ENCODE assay signal across 25 cellular contexts in the genomic region with DNA sequence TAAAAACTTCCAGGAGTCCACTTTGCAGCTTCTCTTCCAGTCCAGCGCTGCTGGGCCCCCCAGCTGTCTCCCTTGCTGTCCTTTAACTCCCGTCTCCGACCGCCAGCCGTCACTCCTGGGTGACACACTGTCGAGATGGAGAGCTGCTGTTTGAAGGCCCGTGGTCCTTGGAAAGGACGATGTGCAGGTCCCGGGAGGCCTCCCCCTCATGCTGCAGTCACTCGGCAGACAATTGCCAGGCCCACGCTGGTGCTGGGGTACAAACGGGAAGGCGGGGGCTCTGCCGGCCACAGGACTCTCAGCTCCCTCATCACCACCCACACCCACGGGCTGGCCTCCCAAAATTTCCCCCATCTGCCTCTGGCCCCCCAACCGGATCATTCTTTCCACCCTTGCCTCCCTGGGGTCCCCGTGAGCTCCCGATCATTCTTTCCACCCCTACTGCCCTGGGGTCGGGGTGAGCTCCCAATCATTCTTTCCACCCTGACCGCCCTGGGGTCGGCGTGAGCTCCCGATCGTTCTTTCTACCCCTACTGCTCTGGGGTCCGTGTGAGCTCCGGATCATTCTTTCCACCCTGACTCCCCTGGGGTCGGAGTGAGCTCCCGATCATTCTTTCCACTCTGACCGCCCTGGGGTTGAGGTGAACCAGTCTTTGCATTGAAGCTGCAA. TPM values are rescaled to one million over a fixed set of nuclear protein-coding genes. Genes with fewer than 3 reads are reported as not detected.
A peak's percentile ranks its signal among the peaks of the same experiment; 100 is the strongest.
DNase-seq lines count a peak whose midpoint lies in the region; ATAC-seq, FAIRE-seq and TF ChIP-seq lines count a peak whose summit lies in the region.
"Had no signal": no experiment of that assay in that cellular context is flagged by ENCODE, and none has a peak within 500 bp of the region (broad histone marks: within the 10 kb centered on the region; RNA-seq: fewer than 3 reads in every experiment).

No MANE protein-coding gene starts in this region.

- ATAC-seq in activated CD8-positive, alpha-beta T cell treated with anti-CD3 and anti-CD28 coated beads, Interleukin-2, amount 10 ng/mL, durations not matched to agents 7 days and 5 days: no peak
- no peak for ATAC-seq in activated CD8-positive, alpha-beta T cell treated with anti-CD3 and anti-CD28 coated beads for 36 hours
- ATAC-seq in stimulated activated memory B cell treated with anti-CD40 and anti-IgM and Interleukin-4, amounts not matched to agents 10 μg/mL and 1 μg/mL and 100 μg/mL, for 72 hours: no peak
- ATAC-seq: CD8-positive, alpha-beta T cell; GM23338; Panc1 had no signal

- peak overlapping the region; percentile 20 for H3K27ac Mint-ChIP-seq in activated CD8-positive, alpha-beta T cell treated with anti-CD3 and anti-CD28 coated beads, Interleukin-2, amount 10 ng/mL, durations not matched to agents 7 days and 5 days
- no peak overlapping the region for H3K27ac Mint-ChIP-seq in activated CD8-positive, alpha-beta T cell treated with anti-CD3 and anti-CD28 coated beads for 36 hours
- H3K27ac Mint-ChIP-seq in activated naive CD8-positive, alpha-beta T cell treated with anti-CD3 and anti-CD28 coated beads for 36 hours: peak overlapping the region; percentile 25
- peak overlapping the region; percentile 24 for H3K27ac Mint-ChIP-seq in stimulated activated memory B cell treated with anti-CD40 and anti-IgM and Interleukin-4, amounts not matched to agents 10 μg/mL and 1 μg/mL and 100 μg/mL, for 72 hours
- H3K27ac Mint-ChIP-seq in chondrocyte (ENCODE audit: unreplicated experiment) (no peak overlapping the region), CD14-positive monocyte (peak overlapping the region in 1 of 7 donors; percentile 79)
- H3K27ac Mint-ChIP-seq: CD8-positive, alpha-beta T cell; GM23338 had no signal

- H3K36me3 Mint-ChIP-seq in activated CD8-positive, alpha-beta T cell treated with anti-CD3 and anti-CD28 coated beads, Interleukin-2, amount 10 ng/mL, durations not matched to agents 7 days and 5 days (ENCODE audit: low read depth): peaks cover 26% of the 10 kb centered on the region
- peaks cover 23% of the 10 kb centered on the region for H3K36me3 Mint-ChIP-seq in activated CD8-positive, alpha-beta T cell treated with anti-CD3 and anti-CD28 coated beads for 36 hours (ENCODE audit: low read depth)
- H3K36me3 Mint-ChIP-seq in activated naive CD8-positive, alpha-beta T cell treated with anti-CD3 and anti-CD28 coated beads for 36 hours: peaks cover 17% of the 10 kb centered on the region
- peaks cover 60% of the 10 kb centered on the region for H3K36me3 Mint-ChIP-seq in stimulated activated memory B cell treated with anti-CD40 and anti-IgM and Interleukin-4, amounts not matched to agents 10 μg/mL and 1 μg/mL and 100 μg/mL, for 72 hours
- H3K36me3 Mint-ChIP-seq in chondrocyte (ENCODE audit: low read depth): peaks cover 13% of the 10 kb centered on the region
- peaks cover 28 to 69% of the 10 kb centered on the region in 2 donors for H3K36me3 Mint-ChIP-seq in CD14-positive monocyte

- intact Hi-C loops in activated CD8-positive, alpha-beta T cell treated with anti-CD3 and anti-CD28 coated beads for 36 hours (cut with micrococcal nuclease): no loop called here
- intact Hi-C loops in CD14-positive monocyte (cut with micrococcal nuclease): no loop called here

- FAIRE-seq in GM12891 (lab: Jason Lieb, UNC): no peak

- CTCF ChIA-PET in activated CD8-positive, alpha-beta T cell treated with anti-CD3 and anti-CD28 coated beads, Interleukin-2, amount 10 ng/mL, durations not matched to agents 7 days and 5 days (lab: Charles Lee): no interaction called here
- CTCF ChIA-PET in activated CD8-positive, alpha-beta T cell treated with anti-CD3 and anti-CD28 coated beads for 36 hours (lab: Charles Lee): no interaction called here

- no peak for TF ChIP-seq CTCF in activated CD8-positive, alpha-beta T cell treated with anti-CD3 and anti-CD28 coated beads for 36 hours (IDR thresholded peaks at IDR 0.05)
- TF ChIP-seq CTCF in chondrocyte (IDR thresholded peaks at IDR 0.05) (no peak), CD14-positive monocyte (IDR thresholded peaks at IDR 0.05) (no peak)

- no peak for TF ChIP-seq POLR2A in GM12891 (IDR thresholded peaks at IDR 0.05; ENCODE audit: low read depth, low read length)

- DNase-seq in activated CD8-positive, alpha-beta T cell treated with anti-CD3 and anti-CD28 coated beads, Interleukin-2, amount 10 ng/mL, durations not matched to agents 7 days and 5 days: no peak
- DNase-seq in activated CD8-positive, alpha-beta T cell treated with anti-CD3 and anti-CD28 coated beads for 36 hours: no peak
- DNase-seq in GM12891 (ENCODE audit: insufficient read length, low spot score) (peak; percentile 13), chondrocyte (ENCODE audit: low spot score) (no peak), CD14-positive monocyte (ENCODE audit: low spot score) (no peak), DMS153 treated with DMSO at 0.1 percent for 48 hours (lab: John Stamatoyannopoulos, UW; ENCODE audit: unreplicated experiment) (no peak)
- DNase-seq in activated naive CD8-positive, alpha-beta T cell treated with anti-CD3 and anti-CD28 coated beads for 36 hours: no peak
- DNase-seq: 8988T; Caco-2; CD8-positive, alpha-beta T cell; DMS 273 treated with DMSO at 0.1 percent for 48 hours; DMS79 treated with DMSO at 0.1 percent for 48 hours; HCEC 1CT; IMR-90; MM.1S; NCI-H1417; NCI-H1694; NCI-H2081; NCI-H2227 treated with DMSO at 0.1 percent for 48 hours; NCI-H510A; NCI-H69; SIG-M5 had no signal

- H3K4me1 Mint-ChIP-seq in activated CD8-positive, alpha-beta T cell treated with anti-CD3 and anti-CD28 coated beads, Interleukin-2, amount 10 ng/mL, durations not matched to agents 7 days and 5 days (ENCODE audit: low read depth): no peaks in the 10 kb centered on the region
- peaks cover 5% of the 10 kb centered on the region for H3K4me1 Mint-ChIP-seq in activated CD8-positive, alpha-beta T cell treated with anti-CD3 and anti-CD28 coated beads for 36 hours (ENCODE audit: low read depth)
- H3K4me1 Mint-ChIP-seq in activated naive CD8-positive, alpha-beta T cell treated with anti-CD3 and anti-CD28 coated beads for 36 hours: peaks cover 2% of the 10 kb centered on the region
- H3K4me1 Mint-ChIP-seq in stimulated activated memory B cell treated with anti-CD40 and anti-IgM and Interleukin-4, amounts not matched to agents 10 μg/mL and 1 μg/mL and 100 μg/mL, for 72 hours: peaks cover 16% of the 10 kb centered on the region
- no peaks in the 10 kb centered on the region for H3K4me1 Mint-ChIP-seq in chondrocyte (ENCODE audit: low read depth)
- no peaks in the 10 kb centered on the region for H3K4me1 Mint-ChIP-seq in CD14-positive monocyte
- H3K4me1 Mint-ChIP-seq: GM23338 had no signal

- no peaks in the 10 kb centered on the region for H3K9me3 Mint-ChIP-seq in activated CD8-positive, alpha-beta T cell treated with anti-CD3 and anti-CD28 coated beads, Interleukin-2, amount 10 ng/mL, durations not matched to agents 7 days and 5 days (ENCODE audit: insufficient read depth)
- H3K9me3 Mint-ChIP-seq in activated CD8-positive, alpha-beta T cell treated with anti-CD3 and anti-CD28 coated beads for 36 hours: no peaks in the 10 kb centered on the region
- no peaks in the 10 kb centered on the region for H3K9me3 Mint-ChIP-seq in activated naive CD8-positive, alpha-beta T cell treated with anti-CD3 and anti-CD28 coated beads for 36 hours
- H3K9me3 Mint-ChIP-seq in stimulated activated memory B cell treated with anti-CD40 and anti-IgM and Interleukin-4, amounts not matched to agents 10 μg/mL and 1 μg/mL and 100 μg/mL, for 72 hours: no peaks in the 10 kb centered on the region
- no peaks in the 10 kb centered on the region for H3K9me3 Mint-ChIP-seq in chondrocyte (ENCODE audit: low read depth)
- H3K9me3 Mint-ChIP-seq in CD14-positive monocyte: peaks cover 0 to 5% (median 0%) of the 10 kb centered on the region in 7 donors
- H3K9me3 Mint-ChIP-seq: CD8-positive, alpha-beta T cell; GM23338 had no signal

- H3K4me3 Mint-ChIP-seq in activated CD8-positive, alpha-beta T cell treated with anti-CD3 and anti-CD28 coated beads, Interleukin-2, amount 10 ng/mL, durations not matched to agents 7 days and 5 days: no peak overlapping the region
- no peak overlapping the region for H3K4me3 Mint-ChIP-seq in activated CD8-positive, alpha-beta T cell treated with anti-CD3 and anti-CD28 coated beads for 36 hours
- H3K4me3 Mint-ChIP-seq in activated naive CD8-positive, alpha-beta T cell treated with anti-CD3 and anti-CD28 coated beads for 36 hours: no peak overlapping the region
- no peak overlapping the region for H3K4me3 Mint-ChIP-seq in stimulated activated memory B cell treated with anti-CD40 and anti-IgM and Interleukin-4, amounts not matched to agents 10 μg/mL and 1 μg/mL and 100 μg/mL, for 72 hours
- H3K4me3 Mint-ChIP-seq in chondrocyte (ENCODE audit: unreplicated experiment) (no peak overlapping the region), CD14-positive monocyte (no peak overlapping the region)
- H3K4me3 Mint-ChIP-seq: CD8-positive, alpha-beta T cell; GM23338 had no signal

- H3K27me3 Mint-ChIP-seq in activated CD8-positive, alpha-beta T cell treated with anti-CD3 and anti-CD28 coated beads, Interleukin-2, amount 10 ng/mL, durations not matched to agents 7 days and 5 days (ENCODE audit: low read depth): no peaks in the 10 kb centered on the region
- no peaks in the 10 kb centered on the region for H3K27me3 Mint-ChIP-seq in activated CD8-positive, alpha-beta T cell treated with anti-CD3 and anti-CD28 coated beads for 36 hours
- no peaks in the 10 kb centered on the region for H3K27me3 Mint-ChIP-seq in activated naive CD8-positive, alpha-beta T cell treated with anti-CD3 and anti-CD28 coated beads for 36 hours
- H3K27me3 Mint-ChIP-seq in stimulated activated memory B cell treated with anti-CD40 and anti-IgM and Interleukin-4, amounts not matched to agents 10 μg/mL and 1 μg/mL and 100 μg/mL, for 72 hours: no peaks in the 10 kb centered on the region
- H3K27me3 Mint-ChIP-seq in chondrocyte (ENCODE audit: low read depth) (no peaks in the 10 kb centered on the region), CD14-positive monocyte (ENCODE audit: low read depth in 3 of 3) (peaks cover 0 to 4% (median 0%) of the 10 kb centered on the region in 3 donors)

- POLR2A ChIA-PET in activated CD8-positive, alpha-beta T cell treated with anti-CD3 and anti-CD28 coated beads, Interleukin-2, amount 10 ng/mL, durations not matched to agents 7 days and 5 days (lab: Charles Lee): no interaction called here
- POLR2A ChIA-PET in activated CD8-positive, alpha-beta T cell treated with anti-CD3 and anti-CD28 coated beads for 36 hours (lab: Charles Lee): no interaction called here

RNA-seq across cellular contexts. Expression of gene ZNF554, which starts 16.0 kb away (rescaled TPM):
- 1 to 10 TPM; 2.1 to 2.5 TPM for total RNA-seq in activated CD8-positive, alpha-beta T cell treated with anti-CD3 and anti-CD28 coated beads, Interleukin-2, amount 10 ng/mL, durations not matched to agents 7 days and 5 days
- total RNA-seq in activated CD8-positive, alpha-beta T cell treated with anti-CD3 and anti-CD28 coated beads for 36 hours: 1 to 10 TPM in 1 of 2 experiments, under 1 TPM in 1; 0.83 to 1.5 TPM
- 0.85 TPM for polyA plus RNA-seq in GM12891 (2012; ENCODE audit: low read depth, missing spikeins)
- total RNA-seq in activated naive CD8-positive, alpha-beta T cell treated with anti-CD3 and anti-CD28 coated beads for 36 hours: 1 to 10 TPM; 1.2 to 1.3 TPM
- total RNA-seq in chondrocyte: 4.1 to 4.5 TPM (median 4.4 TPM) in 3 replicates
- polyA plus RNA-seq in CD14-positive monocyte: under 1 TPM; 0.79 to 0.91 TPM

RNA-seq across cellular contexts. Expression of gene THOP1, which starts 18.3 kb away (rescaled TPM):
- total RNA-seq in activated CD8-positive, alpha-beta T cell treated with anti-CD3 and anti-CD28 coated beads, Interleukin-2, amount 10 ng/mL, durations not matched to agents 7 days and 5 days: 100 to 1,000 TPM; 106 to 121 TPM
- 100 to 1,000 TPM; 157 to 158 TPM for total RNA-seq in activated CD8-positive, alpha-beta T cell treated with anti-CD3 and anti-CD28 coated beads for 36 hours
- 146 TPM for polyA plus RNA-seq in GM12891 (2012; ENCODE audit: low read depth, missing spikeins)
- total RNA-seq in activated naive CD8-positive, alpha-beta T cell treated with anti-CD3 and anti-CD28 coated beads for 36 hours: 100 to 1,000 TPM; 164 to 170 TPM
- 46.9 to 78.0 TPM (median 48.4 TPM) in 3 replicates for total RNA-seq in chondrocyte
- 10 to 100 TPM; 14.6 to 17.6 TPM for polyA plus RNA-seq in CD14-positive monocyte

RNA-seq across cellular contexts. Expression of gene SGTA, which starts 20.5 kb away (rescaled TPM):
- total RNA-seq in activated CD8-positive, alpha-beta T cell treated with anti-CD3 and anti-CD28 coated beads, Interleukin-2, amount 10 ng/mL, durations not matched to agents 7 days and 5 days: 10 to 100 TPM; 51.0 to 51.1 TPM
- 10 to 100 TPM; 53.4 to 60.8 TPM for total RNA-seq in activated CD8-positive, alpha-beta T cell treated with anti-CD3 and anti-CD28 coated beads for 36 hours
- polyA plus RNA-seq in GM12891 (2012; ENCODE audit: low read depth, missing spikeins): 46.3 TPM
- total RNA-seq in activated naive CD8-positive, alpha-beta T cell treated with anti-CD3 and anti-CD28 coated beads for 36 hours: 10 to 100 TPM; 84.8 to 87.4 TPM
- total RNA-seq in chondrocyte: 36.6 to 42.2 TPM (median 37.7 TPM) in 3 replicates
- 10 to 100 TPM; 21.6 to 22.0 TPM for polyA plus RNA-seq in CD14-positive monocyte

RNA-seq across cellular contexts. Expression of gene ZNF555, which starts 37.7 kb away (rescaled TPM):
- 1 to 10 TPM; 1.9 to 2.6 TPM for total RNA-seq in activated CD8-positive, alpha-beta T cell treated with anti-CD3 and anti-CD28 coated beads, Interleukin-2, amount 10 ng/mL, durations not matched to agents 7 days and 5 days
- total RNA-seq in activated CD8-positive, alpha-beta T cell treated with anti-CD3 and anti-CD28 coated beads for 36 hours: 1 to 10 TPM; 1.5 to 2.1 TPM
- polyA plus RNA-seq in GM12891 (2012; ENCODE audit: low read depth, missing spikeins): 0.63 TPM
- 1 to 10 TPM; 1.5 to 1.9 TPM for total RNA-seq in activated naive CD8-positive, alpha-beta T cell treated with anti-CD3 and anti-CD28 coated beads for 36 hours
- 7.4 to 9.2 TPM (median 8.5 TPM) in 3 replicates for total RNA-seq in chondrocyte
- 1 to 10 TPM; 2.6 to 2.9 TPM for polyA plus RNA-seq in CD14-positive monocyte

Comparison
In these comparisons a context has a peak if more than half of its experiments do, and no peak if none do; other contexts are left out.
1. H3K27ac Mint-ChIP-seq: peak in activated CD8-positive, alpha-beta T cell treated with anti-CD3 and anti-CD28 coated beads, Interleukin-2, amount 10 ng/mL, durations not matched to agents 7 days and 5 days (single experiment), activated naive CD8-positive, alpha-beta T cell treated with anti-CD3 and anti-CD28 coated beads for 36 hours (single experiment) and stimulated activated memory B cell treated with anti-CD40 and anti-IgM and Interleukin-4, amounts not matched to agents 10 μg/mL and 1 μg/mL and 100 μg/mL, for 72 hours (single experiment); none in activated CD8-positive, alpha-beta T cell treated with anti-CD3 and anti-CD28 coated beads for 36 hours (single experiment) and chondrocyte (single experiment).